In the genomic region with DNA sequence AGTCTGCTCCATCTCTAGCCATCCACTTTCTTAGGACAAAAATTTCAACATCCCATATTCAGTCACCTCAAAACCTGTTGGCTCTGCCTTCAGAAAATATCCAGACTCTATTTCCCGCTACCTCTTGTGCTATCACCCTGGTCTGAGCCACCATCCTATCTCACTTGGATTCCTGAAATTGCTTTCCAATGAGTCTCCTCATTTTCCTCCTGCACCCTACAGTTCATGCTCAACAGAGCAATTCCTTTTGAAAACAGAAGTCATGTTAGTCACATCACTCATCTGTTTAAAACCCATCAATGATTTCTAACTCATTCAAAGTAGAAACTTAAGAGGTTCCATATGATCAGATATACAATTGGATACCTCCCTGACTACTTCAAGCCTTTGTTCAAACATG, we compare ENCODE assay signal across 1 cellular context.
TF ChIP-seq lines count a peak whose summit lies in the region.

No MANE protein-coding gene starts in this region.

TF ChIP-seq in SK-N-SH, 30 proteins besides CTCF, POLR2A, EP300 and RAD21 (continued from another document):
- TF ChIP-seq, protein P1, sequence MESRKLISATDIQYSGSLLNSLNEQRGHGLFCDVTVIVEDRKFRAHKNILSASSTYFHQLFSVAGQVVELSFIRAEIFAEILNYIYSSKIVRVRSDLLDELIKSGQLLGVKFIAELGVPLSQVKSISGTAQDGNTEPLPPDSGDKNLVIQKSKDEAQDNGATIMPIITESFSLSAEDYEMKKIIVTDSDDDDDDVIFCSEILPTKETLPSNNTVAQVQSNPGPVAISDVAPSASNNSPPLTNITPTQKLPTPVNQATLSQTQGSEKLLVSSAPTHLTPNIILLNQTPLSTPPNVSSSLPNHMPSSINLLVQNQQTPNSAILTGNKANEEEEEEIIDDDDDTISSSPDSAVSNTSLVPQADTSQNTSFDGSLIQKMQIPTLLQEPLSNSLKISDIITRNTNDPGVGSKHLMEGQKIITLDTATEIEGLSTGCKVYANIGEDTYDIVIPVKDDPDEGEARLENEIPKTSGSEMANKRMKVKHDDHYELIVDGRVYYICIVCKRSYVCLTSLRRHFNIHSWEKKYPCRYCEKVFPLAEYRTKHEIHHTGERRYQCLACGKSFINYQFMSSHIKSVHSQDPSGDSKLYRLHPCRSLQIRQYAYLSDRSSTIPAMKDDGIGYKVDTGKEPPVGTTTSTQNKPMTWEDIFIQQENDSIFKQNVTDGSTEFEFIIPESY (IDR thresholded peaks at IDR 0.05; ENCODE audit: borderline replicate concordance, low read depth) = no peak
- TF ChIP-seq ELF1 (IDR thresholded peaks at IDR 0.05) = no peak
